ENCODE assay signal across 8 cellular contexts in the genomic region with DNA sequence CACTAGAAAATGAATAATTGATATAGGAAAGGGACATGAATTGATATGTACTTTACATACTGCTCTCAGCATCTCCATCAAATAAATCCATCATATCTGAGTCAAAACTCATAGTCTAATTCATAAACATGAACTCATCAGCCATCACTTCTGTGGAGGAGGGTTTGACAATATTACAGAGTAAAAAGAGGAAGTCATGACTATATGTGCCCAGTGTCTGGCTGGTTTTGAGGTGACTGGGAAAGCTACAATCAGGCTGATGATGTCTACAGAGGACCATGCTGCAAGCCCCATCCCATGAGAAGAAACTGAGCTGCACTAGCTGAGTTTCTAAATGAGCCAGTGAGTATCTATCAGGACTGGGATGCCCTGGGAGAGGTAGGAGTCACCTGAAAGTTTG.
"Had no signal": no experiment of that assay in that cellular context is flagged by ENCODE, and none has a peak within 500 bp of the region (broad histone marks: within the 10 kb centered on the region; RNA-seq: fewer than 3 reads in every experiment).

No MANE protein-coding gene starts in this region.

- FAIRE-seq: H1, H54, HepG2 had no signal

- ATAC-seq: GM23338, HepG2 had no signal

- H3K27ac ChIP-seq: HL-60 had no signal

- H3K4me3 ChIP-seq: GM23338 had no signal

- DNase-seq: H9, HCEC 1CT, KG1 had no signal

- H3K4me2 ChIP-seq: GM23338 had no signal

- H2AFZ ChIP-seq: GM23338 had no signal
